In the genomic region with DNA sequence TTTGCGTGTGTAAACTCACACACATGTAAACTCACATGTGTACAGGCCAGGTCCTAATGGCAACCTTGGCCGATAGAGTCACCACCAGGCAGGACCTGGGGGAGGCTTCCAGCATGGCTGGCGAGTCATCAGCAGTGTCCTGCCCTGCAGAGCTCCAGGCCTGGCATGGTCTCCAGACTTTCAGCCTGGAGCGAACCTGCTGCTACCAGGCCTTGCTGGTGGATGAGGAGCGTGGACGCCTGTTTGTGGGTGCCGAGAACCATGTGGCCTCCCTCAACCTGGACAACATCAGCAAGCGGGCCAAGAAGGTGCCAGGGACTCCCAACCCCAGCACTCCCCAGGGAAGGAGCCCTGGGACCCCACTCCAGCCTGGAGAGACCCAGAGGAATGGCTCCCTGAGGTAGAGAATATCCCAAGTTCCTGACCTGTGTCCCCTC, we compare ENCODE assay signal across 1 cellular context.
TF ChIP-seq lines count a peak whose summit lies in the region.

No MANE protein-coding gene starts in this region.

TF ChIP-seq in HepG2, 621 proteins besides CTCF, POLR2A, EP300 and RAD21 (continued from another document and continues in another):
- TF ChIP-seq MNT (IDR thresholded peaks at IDR 0.05) = 0 out of 2 replicates have a peak, but pooled peaks have one; percentile 42
- TF ChIP-seq ZNF460 (CRISPR knock-in tag; IDR thresholded peaks at IDR 0.05; ENCODE audit: borderline replicate concordance) = no peak
- TF ChIP-seq STAT5B (CRISPR knock-in tag; IDR thresholded peaks at IDR 0.05) = no peak
- 0 out of 2 replicates have a peak, but pooled peaks have one; percentile 60 for TF ChIP-seq ZNF17 (CRISPR knock-in tag; IDR thresholded peaks at IDR 0.05)
- TF ChIP-seq BCL3 (CRISPR knock-in tag; IDR thresholded peaks at IDR 0.05) = no peak
- TF ChIP-seq ZNF101 (CRISPR knock-in tag; IDR thresholded peaks at IDR 0.05; ENCODE audit: borderline replicate concordance, low read depth) = no peak
- 0 out of 2 replicates have a peak, but pooled peaks have one; percentile 31 for TF ChIP-seq ZNF34 (CRISPR knock-in tag; IDR thresholded peaks at IDR 0.05; ENCODE audit: borderline replicate concordance)
- TF ChIP-seq HOXA3 (CRISPR knock-in tag; IDR thresholded peaks at IDR 0.05) = peak; percentile 31; the same call in 1 of the 2 replicates
- TF ChIP-seq NFYC (CRISPR knock-in tag; IDR thresholded peaks at IDR 0.05) = no peak
- no peak for TF ChIP-seq KAT2B (IDR thresholded peaks at IDR 0.05; ENCODE audit: borderline replicate concordance, low read depth, low read length)
- TF ChIP-seq FOSL1 (CRISPR knock-in tag; IDR thresholded peaks at IDR 0.05; ENCODE audit: borderline replicate concordance) = 0 out of 2 replicates have a peak, but pooled peaks have one; percentile 27
- no peak for TF ChIP-seq PREB (CRISPR knock-in tag; IDR thresholded peaks at IDR 0.05)
- TF ChIP-seq EEA1 (CRISPR knock-in tag; IDR thresholded peaks at IDR 0.05; ENCODE audit: borderline replicate concordance) = no peak
- TF ChIP-seq KDM4B (CRISPR knock-in tag; IDR thresholded peaks at IDR 0.05) = no peak
- peak; percentile 50 for TF ChIP-seq RBM22 (optimal IDR thresholded peaks at IDR 0.05; ENCODE audit: low read length)
- peak; percentile 59; the same call in 1 of the 2 replicates for TF ChIP-seq ZNF343 (CRISPR knock-in tag; IDR thresholded peaks at IDR 0.05)
- TF ChIP-seq HNRNPK (IDR thresholded peaks at IDR 0.05; ENCODE audit: low read depth, low read length, poor library complexity, severe bottlenecking) = no peak
- TF ChIP-seq ZNF607 (CRISPR knock-in tag; IDR thresholded peaks at IDR 0.05; ENCODE audit: borderline replicate concordance) = no peak
- no peak for TF ChIP-seq CCAR2 (optimal IDR thresholded peaks at IDR 0.05; ENCODE audit: low read depth, low read length)
- TF ChIP-seq ZNF777 (CRISPR knock-in tag; IDR thresholded peaks at IDR 0.05) = peak; percentile 39; the same call in 1 of the 2 replicates
- 0 out of 2 replicates have a peak, but pooled peaks have one; percentile 58 for TF ChIP-seq PAWR (CRISPR knock-in tag; IDR thresholded peaks at IDR 0.05; ENCODE audit: borderline replicate concordance)
- TF ChIP-seq KDM1A (CRISPR knock-in tag; IDR thresholded peaks at IDR 0.05) = no peak
- no peak for TF ChIP-seq ATF7-NPFF (CRISPR knock-in tag; IDR thresholded peaks at IDR 0.05; ENCODE audit: low read depth)
- no peak for TF ChIP-seq EHMT2 (IDR thresholded peaks at IDR 0.05; ENCODE audit: borderline replicate concordance, low read depth, low read length)
- no peak for TF ChIP-seq TBP (CRISPR knock-in tag; IDR thresholded peaks at IDR 0.05)
- no peak for TF ChIP-seq TMF1 (CRISPR knock-in tag; IDR thresholded peaks at IDR 0.05; ENCODE audit: low read depth)
- no peak for TF ChIP-seq KDM3A (CRISPR knock-in tag; IDR thresholded peaks at IDR 0.05; ENCODE audit: low read depth)
- no peak for TF ChIP-seq MIER2 (CRISPR knock-in tag; IDR thresholded peaks at IDR 0.05)
- TF ChIP-seq RXRA (CRISPR knock-in tag; IDR thresholded peaks at IDR 0.05) = peak; percentile 20; the same call in 1 of the 2 replicates
- no peak for TF ChIP-seq IRF2 (CRISPR knock-in tag; IDR thresholded peaks at IDR 0.05)
- TF ChIP-seq RFXANK (CRISPR knock-in tag; IDR thresholded peaks at IDR 0.05) = no peak
- peak; percentile 38; the same call in 1 of the 2 replicates for TF ChIP-seq MYC (CRISPR knock-in tag; IDR thresholded peaks at IDR 0.05; ENCODE audit: borderline replicate concordance)
- 0 out of 2 replicates have a peak, but pooled peaks have one; percentile 10 for TF ChIP-seq ZNF563 (CRISPR knock-in tag; IDR thresholded peaks at IDR 0.05)
- no peak for TF ChIP-seq SRSF1 (optimal IDR thresholded peaks at IDR 0.05; ENCODE audit: low read depth, low read length)
- no peak for TF ChIP-seq POLR2AphosphoS5 (IDR thresholded peaks at IDR 0.05; ENCODE audit: low read depth, low read length)
- TF ChIP-seq, protein P1, sequence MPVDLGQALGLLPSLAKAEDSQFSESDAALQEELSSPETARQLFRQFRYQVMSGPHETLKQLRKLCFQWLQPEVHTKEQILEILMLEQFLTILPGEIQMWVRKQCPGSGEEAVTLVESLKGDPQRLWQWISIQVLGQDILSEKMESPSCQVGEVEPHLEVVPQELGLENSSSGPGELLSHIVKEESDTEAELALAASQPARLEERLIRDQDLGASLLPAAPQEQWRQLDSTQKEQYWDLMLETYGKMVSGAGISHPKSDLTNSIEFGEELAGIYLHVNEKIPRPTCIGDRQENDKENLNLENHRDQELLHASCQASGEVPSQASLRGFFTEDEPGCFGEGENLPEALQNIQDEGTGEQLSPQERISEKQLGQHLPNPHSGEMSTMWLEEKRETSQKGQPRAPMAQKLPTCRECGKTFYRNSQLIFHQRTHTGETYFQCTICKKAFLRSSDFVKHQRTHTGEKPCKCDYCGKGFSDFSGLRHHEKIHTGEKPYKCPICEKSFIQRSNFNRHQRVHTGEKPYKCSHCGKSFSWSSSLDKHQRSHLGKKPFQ (CRISPR knock-in tag; IDR thresholded peaks at IDR 0.05; ENCODE audit: insufficient replicate concordance) = no peak
- TF ChIP-seq ZNF382 (CRISPR knock-in tag; IDR thresholded peaks at IDR 0.05; ENCODE audit: borderline replicate concordance) = no peak
- TF ChIP-seq, protein P2, sequence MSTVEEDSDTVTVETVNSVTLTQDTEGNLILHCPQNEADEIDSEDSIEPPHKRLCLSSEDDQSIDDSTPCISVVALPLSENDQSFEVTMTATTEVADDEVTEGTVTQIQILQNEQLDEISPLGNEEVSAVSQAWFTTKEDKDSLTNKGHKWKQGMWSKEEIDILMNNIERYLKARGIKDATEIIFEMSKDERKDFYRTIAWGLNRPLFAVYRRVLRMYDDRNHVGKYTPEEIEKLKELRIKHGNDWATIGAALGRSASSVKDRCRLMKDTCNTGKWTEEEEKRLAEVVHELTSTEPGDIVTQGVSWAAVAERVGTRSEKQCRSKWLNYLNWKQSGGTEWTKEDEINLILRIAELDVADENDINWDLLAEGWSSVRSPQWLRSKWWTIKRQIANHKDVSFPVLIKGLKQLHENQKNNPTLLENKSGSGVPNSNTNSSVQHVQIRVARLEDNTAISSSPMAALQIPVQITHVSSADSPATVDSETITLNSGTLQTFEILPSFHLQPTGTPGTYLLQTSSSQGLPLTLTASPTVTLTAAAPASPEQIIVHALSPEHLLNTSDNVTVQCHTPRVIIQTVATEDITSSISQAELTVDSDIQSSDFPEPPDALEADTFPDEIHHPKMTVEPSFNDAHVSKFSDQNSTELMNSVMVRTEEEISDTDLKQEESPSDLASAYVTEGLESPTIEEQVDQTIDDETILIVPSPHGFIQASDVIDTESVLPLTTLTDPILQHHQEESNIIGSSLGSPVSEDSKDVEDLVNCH (CRISPR knock-in tag; IDR thresholded peaks at IDR 0.05) = 0 out of 2 replicates have a peak, but pooled peaks have one; percentile 53
- no peak for TF ChIP-seq USF2 (IDR thresholded peaks at IDR 0.05; ENCODE audit: low read depth, low read length)
- no peak for TF ChIP-seq USF2 (CRISPR knock-in tag; IDR thresholded peaks at IDR 0.05; ENCODE audit: borderline replicate concordance)
- TF ChIP-seq ATM (IDR thresholded peaks at IDR 0.05; ENCODE audit: borderline replicate concordance) = no peak
- no peak for TF ChIP-seq ZNF30 (CRISPR knock-in tag; IDR thresholded peaks at IDR 0.05)
- TF ChIP-seq ARNTL (CRISPR knock-in tag; IDR thresholded peaks at IDR 0.05) = peak; percentile 44; the same call in 1 of the 2 replicates
- TF ChIP-seq ZNF574 (CRISPR knock-in tag; IDR thresholded peaks at IDR 0.05) = peak; percentile 19; the same call in 1 of the 2 replicates
- no peak for TF ChIP-seq PCBP2 (optimal IDR thresholded peaks at IDR 0.05; ENCODE audit: low read depth, low read length, poor library complexity, severe bottlenecking)
- TF ChIP-seq ZNF138 (CRISPR knock-in tag; IDR thresholded peaks at IDR 0.05; ENCODE audit: low read depth) = no peak
- no peak for TF ChIP-seq ZFP36 (IDR thresholded peaks at IDR 0.05; ENCODE audit: borderline replicate concordance, low read depth, low read length, partially characterized antibody)
- TF ChIP-seq KDM2A (CRISPR knock-in tag; IDR thresholded peaks at IDR 0.05; ENCODE audit: borderline replicate concordance, low read depth) = no peak
- TF ChIP-seq TOPORS (CRISPR knock-in tag; IDR thresholded peaks at IDR 0.05) = no peak
- no peak for TF ChIP-seq YY1 (IDR thresholded peaks at IDR 0.05; ENCODE audit: insufficient read depth, insufficient replicate concordance, low read depth, low read length)
- TF ChIP-seq ZNF232 (CRISPR knock-in tag; IDR thresholded peaks at IDR 0.05; ENCODE audit: borderline replicate concordance) = 0 out of 2 replicates have a peak, but pooled peaks have one; percentile 33
- TF ChIP-seq ZFX (CRISPR knock-in tag; IDR thresholded peaks at IDR 0.05; ENCODE audit: low read depth) = 0 out of 2 replicates have a peak, but pooled peaks have one; percentile 11
- TF ChIP-seq, protein P3, sequence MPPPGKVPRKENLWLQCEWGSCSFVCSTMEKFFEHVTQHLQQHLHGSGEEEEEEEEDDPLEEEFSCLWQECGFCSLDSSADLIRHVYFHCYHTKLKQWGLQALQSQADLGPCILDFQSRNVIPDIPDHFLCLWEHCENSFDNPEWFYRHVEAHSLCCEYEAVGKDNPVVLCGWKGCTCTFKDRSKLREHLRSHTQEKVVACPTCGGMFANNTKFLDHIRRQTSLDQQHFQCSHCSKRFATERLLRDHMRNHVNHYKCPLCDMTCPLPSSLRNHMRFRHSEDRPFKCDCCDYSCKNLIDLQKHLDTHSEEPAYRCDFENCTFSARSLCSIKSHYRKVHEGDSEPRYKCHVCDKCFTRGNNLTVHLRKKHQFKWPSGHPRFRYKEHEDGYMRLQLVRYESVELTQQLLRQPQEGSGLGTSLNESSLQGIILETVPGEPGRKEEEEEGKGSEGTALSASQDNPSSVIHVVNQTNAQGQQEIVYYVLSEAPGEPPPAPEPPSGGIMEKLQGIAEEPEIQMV (CRISPR knock-in tag; IDR thresholded peaks at IDR 0.05; ENCODE audit: low read depth) = peak; percentile 58; the same call in 1 of the 2 replicates
- TF ChIP-seq ZNF782 (CRISPR knock-in tag; IDR thresholded peaks at IDR 0.05; ENCODE audit: borderline replicate concordance) = peak; percentile 42; the same call in 1 of the 2 replicates
- TF ChIP-seq NR2C2 (CRISPR knock-in tag; IDR thresholded peaks at IDR 0.05; ENCODE audit: borderline replicate concordance) = peak; percentile 43; the same call in 1 of the 2 replicates
